Comparison of ENCODE assay signal across 27 cellular contexts in genomic region chr2:224836263-224836662, GRCh38.
DNase-seq lines count a peak whose midpoint lies in the region; ATAC-seq and TF ChIP-seq lines count a peak whose summit lies in the region.
"Had no signal": no experiment of that assay in that cellular context is flagged by ENCODE, and none has a peak within 500 bp of the region (broad histone marks: within the 10 kb centered on the region; RNA-seq: fewer than 3 reads in every experiment).

No MANE protein-coding gene starts in this region.

- no peak overlapping the region for H3K27ac ChIP-seq in mammary epithelial cell (ENCODE audit: insufficient read depth, low read depth, low read length)
- H3K27ac ChIP-seq in brain microvascular endothelial cell: no peak overlapping the region
- H3K27ac ChIP-seq: stomach, transverse colon, VCaP had no signal

- no peaks in the 10 kb centered on the region for H3K9me3 ChIP-seq in mammary epithelial cell (replicated peaks; ENCODE audit: insufficient read depth, low read length)
- H3K9me3 ChIP-seq: mucosa of descending colon, stomach, transverse colon had no signal

- no peak overlapping the region for H3K4me3 Mint-ChIP-seq in MCF 10A (ENCODE audit: unreplicated experiment)
- H3K4me3 Mint-ChIP-seq: activated CD4-positive, alpha-beta T cell treated with anti-CD3 and anti-CD28 coated beads, Interleukin-2, amount 10 ng/mL, durations not matched to agents 7 days and 5 days; activated CD8-positive, alpha-beta memory T cell treated with anti-CD3 and anti-CD28 coated beads, Interleukin-2, amount 10 ng/mL, durations not matched to agents 7 days and 5 days; activated naive CD4-positive, alpha-beta T cell treated with anti-CD3 and anti-CD28 coated beads, Interleukin-2, amount 10 ng/mL, durations not matched to agents 7 days and 5 days; nephron had no signal

- H3K27me3 ChIP-seq in mammary epithelial cell (ENCODE audit: insufficient read depth, low read length): no peaks in the 10 kb centered on the region
- H3K27me3 ChIP-seq in brain microvascular endothelial cell (replicated peaks): no peaks in the 10 kb centered on the region
- H3K27me3 ChIP-seq: stomach, transverse colon had no signal

- dilution Hi-C loops in mammary epithelial cell (cut with HindIII; ENCODE audit: low sequenced_read_pairs): no loop called here

- peaks cover 15% of the 10 kb centered on the region for H3K4me1 ChIP-seq in mammary epithelial cell (ENCODE audit: insufficient read depth, low read length)
- H3K4me1 ChIP-seq: stomach, transverse colon had no signal

- intact Hi-C loops in MCF 10A (cut with micrococcal nuclease) (no loop called here), mammary epithelial cell (cut with micrococcal nuclease) (no loop called here)

- TF ChIP-seq CTCF in MCF 10A (IDR thresholded peaks at IDR 0.05; ENCODE audit: unreplicated experiment): no peak
- no peak for TF ChIP-seq CTCF in mammary epithelial cell (conservative IDR thresholded peaks at IDR 0.05 in 1 of 2, IDR thresholded peaks at IDR 0.05 in 1 of 2; ENCODE audit: extremely low read depth in 1 of 2, insufficient read depth in 1 of 2, low read depth in 1 of 2, low read length in 2 of 2)
- no peak for TF ChIP-seq CTCF in fibroblast of the aortic adventitia (IDR thresholded peaks at IDR 0.05; ENCODE audit: insufficient read depth, low read length)
- TF ChIP-seq CTCF in brain microvascular endothelial cell (IDR thresholded peaks at IDR 0.05; ENCODE audit: low read depth, low read length, missing control alignments): no peak

- H3K79me2 ChIP-seq in mammary epithelial cell (ENCODE audit: insufficient read depth, low read length): no peaks in the 10 kb centered on the region

- no peaks in the 10 kb centered on the region for H3K27me3 Mint-ChIP-seq in MCF 10A (ENCODE audit: insufficient read depth, unreplicated experiment)
- H3K27me3 Mint-ChIP-seq: activated CD4-positive, alpha-beta T cell treated with anti-CD3 and anti-CD28 coated beads, Interleukin-2, amount 10 ng/mL, durations not matched to agents 7 days and 5 days; activated CD8-positive, alpha-beta memory T cell treated with anti-CD3 and anti-CD28 coated beads, Interleukin-2, amount 10 ng/mL, durations not matched to agents 7 days and 5 days; activated naive CD4-positive, alpha-beta T cell treated with anti-CD3 and anti-CD28 coated beads, Interleukin-2, amount 10 ng/mL, durations not matched to agents 7 days and 5 days had no signal

- CTCF ChIA-PET in MCF 10A (lab: Yijun Ruan, JAX): interaction anchor here (0.7 to 0.9 kb wide), 2 partner anchors 138 to 355 kb away, joined by 3 to 4 read pairs; no protein-coding TSS in a partner anchor
- CTCF ChIA-PET in mammary epithelial cell (lab: Charles Lee; ENCODE audit: low non-redundant PET): no interaction called here

- H3K4me1 Mint-ChIP-seq in MCF 10A (ENCODE audit: insufficient read depth, unreplicated experiment): peaks cover 25% of the 10 kb centered on the region
- H3K4me1 Mint-ChIP-seq: activated CD4-positive, alpha-beta T cell treated with anti-CD3 and anti-CD28 coated beads, Interleukin-2, amount 10 ng/mL, durations not matched to agents 7 days and 5 days; activated CD8-positive, alpha-beta memory T cell treated with anti-CD3 and anti-CD28 coated beads, Interleukin-2, amount 10 ng/mL, durations not matched to agents 7 days and 5 days; activated naive CD4-positive, alpha-beta T cell treated with anti-CD3 and anti-CD28 coated beads, Interleukin-2, amount 10 ng/mL, durations not matched to agents 7 days and 5 days had no signal

- no peaks in the 10 kb centered on the region for H3K36me3 Mint-ChIP-seq in MCF 10A (ENCODE audit: insufficient read depth, unreplicated experiment)

- no peaks in the 10 kb centered on the region for H4K20me1 ChIP-seq in mammary epithelial cell (ENCODE audit: insufficient read depth, low read length)

- no peak overlapping the region for H3K27ac Mint-ChIP-seq in MCF 10A (ENCODE audit: low read depth, unreplicated experiment)
- H3K27ac Mint-ChIP-seq: activated CD4-positive, alpha-beta T cell treated with anti-CD3 and anti-CD28 coated beads, Interleukin-2, amount 10 ng/mL, durations not matched to agents 7 days and 5 days; activated CD8-positive, alpha-beta memory T cell treated with anti-CD3 and anti-CD28 coated beads, Interleukin-2, amount 10 ng/mL, durations not matched to agents 7 days and 5 days had no signal

- no peaks in the 10 kb centered on the region for H3K36me3 ChIP-seq in mammary epithelial cell (ENCODE audit: insufficient read depth, low read length)
- peaks cover 29% of the 10 kb centered on the region for H3K36me3 ChIP-seq in brain microvascular endothelial cell (replicated peaks)

- no peak overlapping the region for H2AFZ ChIP-seq in mammary epithelial cell (ENCODE audit: low read depth, low read length)

- DNase-seq in MCF 10A (ENCODE audit: unreplicated experiment): peak; percentile 41
- no peak for DNase-seq in mammary epithelial cell
- DNase-seq in fibroblast of the aortic adventitia (ENCODE audit: low read depth): peak; percentile 67
- DNase-seq in NOMO-1 (lab: John Stamatoyannopoulos, UW; ENCODE audit: unreplicated experiment in 2 of 2): no peak
- no peak for DNase-seq in NCI-H2107 (lab: John Stamatoyannopoulos, UW)
- DNase-seq in brain microvascular endothelial cell: no peak
- DNase-seq in HuH-7.5 (ENCODE audit: low spot score): no peak
- DNase-seq: 8988T; activated CD4-positive, alpha-beta T cell treated with anti-CD3 and anti-CD28 coated beads, Interleukin-2, amount 10 ng/mL, durations not matched to agents 7 days and 5 days; activated CD8-positive, alpha-beta memory T cell treated with anti-CD3 and anti-CD28 coated beads, Interleukin-2, amount 10 ng/mL, durations not matched to agents 7 days and 5 days; activated naive CD4-positive, alpha-beta T cell treated with anti-CD3 and anti-CD28 coated beads, Interleukin-2, amount 10 ng/mL, durations not matched to agents 7 days and 5 days; amygdala; C1 segment of cervical spinal cord; caudate nucleus; DND-41; H7; mucosa of descending colon; NCI-H1092 treated with DMSO at 0.1 percent for 48 hours; NCI-H1930; NCI-H69; stimulated activated CD4-positive, alpha-beta T cell treated with anti-CD3 and anti-CD28 coated beads, Interleukin-15, amount 100 ng/mL, for 24 hours; stomach; transverse colon had no signal

- in situ Hi-C loops in mammary epithelial cell (cut with MboI; ENCODE audit: low sequenced_read_pairs in 2 of 2): no loop called here
- in situ Hi-C loops in brain microvascular endothelial cell (cut with HindIII; ENCODE audit: low pct_ligation_motif_present, low sequenced_read_pairs): no loop called here

- H3K4me2 ChIP-seq in mammary epithelial cell (ENCODE audit: insufficient read depth, low read depth, low read length): no peak overlapping the region

- POLR2A ChIA-PET in MCF 10A (lab: Yijun Ruan, JAX): interaction anchor here (0.6 to 2.5 kb wide), 5 partner anchors 12 to 1092 kb away, joined by 3 to 20 read pairs (median 3); no protein-coding TSS in a partner anchor

- no TSS peak for BruUV-seq in MCF 10A (replicated peaks; lab: Mats Ljungman, UMichigan)
- BruUV-seq in mammary epithelial cell (replicated peaks; lab: Mats Ljungman, UMichigan): no TSS peak

- no peak overlapping the region for H3K9ac ChIP-seq in mammary epithelial cell (ENCODE audit: insufficient read depth, low read length)

- peaks cover 7% of the 10 kb centered on the region for H3K9me3 Mint-ChIP-seq in MCF 10A (ENCODE audit: unreplicated experiment)
- H3K9me3 Mint-ChIP-seq: activated naive CD4-positive, alpha-beta T cell treated with anti-CD3 and anti-CD28 coated beads, Interleukin-2, amount 10 ng/mL, durations not matched to agents 7 days and 5 days; nephron had no signal

- H3K4me3 ChIP-seq in mammary epithelial cell (replicated peaks in 1 of 3; ENCODE audit: insufficient read depth in 1 of 3, low read depth in 2 of 3, low read length in 3 of 3) (no peak overlapping the region), fibroblast of the aortic adventitia (ENCODE audit: low read depth, low read length) (no peak overlapping the region), brain microvascular endothelial cell (ENCODE audit: low read depth, low read length) (no peak overlapping the region)
- H3K4me3 ChIP-seq: mucosa of descending colon, stomach, transverse colon had no signal

- ATAC-seq in SK-N-SH treated with all-trans-retinoic acid at 6 μM for 48 hours: peak; percentile 68
- ATAC-seq: activated CD8-positive, alpha-beta memory T cell treated with anti-CD3 and anti-CD28 coated beads, Interleukin-2, amount 10 ng/mL, durations not matched to agents 7 days and 5 days; mucosa of descending colon; sciatic nerve had no signal

TF ChIP-seq in SK-N-SH treated with all-trans-retinoic acid at 6 μM for 48 hours, 23 proteins besides CTCF, POLR2A, EP300 and RAD21 (continues in another document):
- TF ChIP-seq OSR1 (CRISPR knock-in tag; IDR thresholded peaks at IDR 0.05) (no peak), GLIS3 (CRISPR knock-in tag; IDR thresholded peaks at IDR 0.05) (no peak), BACH2 (CRISPR knock-in tag; IDR thresholded peaks at IDR 0.05; ENCODE audit: borderline replicate concordance) (no peak), SNAI2 (CRISPR knock-in tag; IDR thresholded peaks at IDR 0.05) (no peak), RARB (CRISPR knock-in tag; IDR thresholded peaks at IDR 0.05) (no peak)
- TF ChIP-seq, protein P1, sequence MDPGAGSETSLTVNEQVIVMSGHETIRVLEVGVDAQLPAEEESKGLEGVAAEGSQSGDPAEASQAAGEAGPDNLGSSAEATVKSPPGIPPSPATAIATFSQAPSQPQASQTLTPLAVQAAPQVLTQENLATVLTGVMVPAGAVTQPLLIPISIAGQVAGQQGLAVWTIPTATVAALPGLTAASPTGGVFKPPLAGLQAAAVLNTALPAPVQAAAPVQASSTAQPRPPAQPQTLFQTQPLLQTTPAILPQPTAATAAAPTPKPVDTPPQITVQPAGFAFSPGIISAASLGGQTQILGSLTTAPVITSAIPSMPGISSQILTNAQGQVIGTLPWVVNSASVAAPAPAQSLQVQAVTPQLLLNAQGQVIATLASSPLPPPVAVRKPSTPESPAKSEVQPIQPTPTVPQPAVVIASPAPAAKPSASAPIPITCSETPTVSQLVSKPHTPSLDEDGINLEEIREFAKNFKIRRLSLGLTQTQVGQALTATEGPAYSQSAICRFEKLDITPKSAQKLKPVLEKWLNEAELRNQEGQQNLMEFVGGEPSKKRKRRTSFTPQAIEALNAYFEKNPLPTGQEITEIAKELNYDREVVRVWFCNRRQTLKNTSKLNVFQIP (CRISPR knock-in tag; IDR thresholded peaks at IDR 0.05; ENCODE audit: borderline replicate concordance, low read depth): no peak

Comparison
In these comparisons a context has a peak if more than half of its experiments do, and no peak if none do; other contexts are left out.
1. DNase-seq: peak in MCF 10A (single experiment) and fibroblast of the aortic adventitia (single experiment); none in mammary epithelial cell (single experiment), NOMO-1 (0 of 2), NCI-H2107 (single experiment), brain microvascular endothelial cell (single experiment) and HuH-7.5 (single experiment).